ENCODE assay signal across 22 cellular contexts in the genomic region with DNA sequence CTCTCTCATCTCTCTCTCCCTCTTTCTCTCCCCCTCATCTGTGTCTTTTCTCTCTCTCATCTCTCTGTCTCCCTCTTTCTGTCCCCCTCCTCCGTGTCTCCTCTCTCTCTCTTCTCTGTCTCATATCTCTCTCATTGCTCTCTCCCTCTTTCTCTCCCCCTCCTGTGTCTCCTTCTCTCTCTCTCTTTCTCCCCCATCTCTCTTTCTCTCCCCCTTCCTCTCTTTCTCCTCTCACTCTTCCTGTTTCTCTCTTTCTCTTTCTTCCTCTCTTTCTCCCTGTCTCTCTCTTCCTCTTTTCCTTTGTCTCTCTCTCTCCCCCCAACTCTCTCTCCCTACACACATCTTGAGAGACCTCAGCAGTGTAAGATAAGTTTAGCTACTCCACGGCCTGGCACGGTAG. TPM values are rescaled to one million over a fixed set of nuclear protein-coding genes. Genes with fewer than 3 reads are reported as not detected.
DNase-seq lines count a peak whose midpoint lies in the region; ATAC-seq and TF ChIP-seq lines count a peak whose summit lies in the region.
"Had no signal": no experiment of that assay in that cellular context is flagged by ENCODE, and none has a peak within 500 bp of the region (broad histone marks: within the 10 kb centered on the region; RNA-seq: fewer than 3 reads in every experiment).

No MANE protein-coding gene starts in this region.

- TF ChIP-seq POLR2A in esophagus squamous epithelium (IDR thresholded peaks at IDR 0.05): no peak

- WGBS in esophagus squamous epithelium, 2 donors: 24 to 35% methylated on average over 3 of the region's 3 CpGs

- no TSS peak for BruUV-seq in OCI-LY7 (replicated peaks; lab: Mats Ljungman, UMichigan)

- POLR2A ChIA-PET in OCI-LY7 (lab: Charles Lee): no interaction called here

- peak overlapping the region in 2 of 4 donors; percentile 10 to 18 for H3K4me3 ChIP-seq in esophagus squamous epithelium
- no peak overlapping the region for H3K4me3 ChIP-seq in OCI-LY7 (ENCODE audit: low read depth, low read length, poor library complexity, severe bottlenecking)
- H3K4me3 ChIP-seq: BLaER1, SJSA1 had no signal

- H3K27ac ChIP-seq in esophagus squamous epithelium (peak overlapping the region in 3 of 4 donors; percentile 83 to 91 (median 88)), OCI-LY7 (ENCODE audit: low read depth, low read length, poor library complexity, severe bottlenecking) (no peak overlapping the region)
- H3K27ac ChIP-seq: BLaER1, SJSA1 had no signal

- H3K79me2 ChIP-seq in OCI-LY7 (ENCODE audit: insufficient read depth, low read depth, low read length): no peaks in the 10 kb centered on the region

- intact Hi-C loops in natural killer cell (cut with micrococcal nuclease) (no loop called here), esophagus squamous epithelium (cut with DNase I) (no loop called here), OCI-LY7 (cut with micrococcal nuclease; ENCODE audit: unreplicated experiment) (no loop called here)

- no peaks in the 10 kb centered on the region for H3K9me3 Mint-ChIP-seq in natural killer cell treated with Interleukin-12 subunit alpha and Interleukin-12 subunit beta and Interleukin-15 and Interleukin-18, amount 100 ng/mL, for 72 hours
- no peaks in the 10 kb centered on the region for H3K9me3 Mint-ChIP-seq in natural killer cell
- H3K9me3 Mint-ChIP-seq in central memory CD8-positive, alpha-beta T cell: no peaks in the 10 kb centered on the region

- no peaks in the 10 kb centered on the region for H3K36me3 Mint-ChIP-seq in natural killer cell treated with Interleukin-12 subunit alpha and Interleukin-12 subunit beta and Interleukin-15 and Interleukin-18, amount 100 ng/mL, for 72 hours
- H3K36me3 Mint-ChIP-seq in natural killer cell: no peaks in the 10 kb centered on the region
- peaks cover 14% of the 10 kb centered on the region for H3K36me3 Mint-ChIP-seq in central memory CD8-positive, alpha-beta T cell (ENCODE audit: insufficient read depth)
- H3K36me3 Mint-ChIP-seq: CD4-positive, CD25-positive, alpha-beta regulatory T cell had no signal

- peak; percentile 1 for DNase-seq in natural killer cell treated with Interleukin-12 subunit alpha and Interleukin-12 subunit beta and Interleukin-15 and Interleukin-18, amount 100 ng/mL, for 72 hours (ENCODE audit: low spot score)
- no peak for DNase-seq in natural killer cell
- no peak for DNase-seq in central memory CD8-positive, alpha-beta T cell (ENCODE audit: low spot score in 2 of 2)
- DNase-seq in esophagus squamous epithelium (lab: John Stamatoyannopoulos, UW): no peak
- DNase-seq in NCI-H1436 (lab: John Stamatoyannopoulos, UW): no peak
- no peak for DNase-seq in dermis blood vessel endothelial cell
- no peak for DNase-seq in OCI-LY7 (ENCODE audit: low spot score)
- DNase-seq: CD4-positive, CD25-positive, alpha-beta regulatory T cell; H9; KG1; MM.1S; NCI-H1092; NCI-H1417 treated with DMSO at 0.1 percent for 48 hours; NCI-H187 treated with DMSO at 0.1 percent for 48 hours; NCI-H2107; NCI-H524; NCI-H748 treated with DMSO at 0.1 percent for 48 hours; Right ventricle myocardium superior; RPMI8226 had no signal

- H3K4me2 ChIP-seq in OCI-LY7 (ENCODE audit: low read length): no peak overlapping the region
- H3K4me2 ChIP-seq: BLaER1 had no signal

- no peak overlapping the region for H3K4me3 Mint-ChIP-seq in natural killer cell treated with Interleukin-12 subunit alpha and Interleukin-12 subunit beta and Interleukin-15 and Interleukin-18, amount 100 ng/mL, for 72 hours
- no peak overlapping the region for H3K4me3 Mint-ChIP-seq in natural killer cell
- H3K4me3 Mint-ChIP-seq in central memory CD8-positive, alpha-beta T cell: no peak overlapping the region

- TF ChIP-seq CTCF in natural killer cell (IDR thresholded peaks at IDR 0.05) (no peak), esophagus squamous epithelium (IDR thresholded peaks at IDR 0.05) (no peak), OCI-LY7 (conservative IDR thresholded peaks at IDR 0.05; ENCODE audit: low read length) (no peak)

- peaks cover 37 to 45% of the 10 kb centered on the region in 2 donors for H3K27me3 Mint-ChIP-seq in natural killer cell treated with Interleukin-12 subunit alpha and Interleukin-12 subunit beta and Interleukin-15 and Interleukin-18, amount 100 ng/mL, for 72 hours
- H3K27me3 Mint-ChIP-seq in natural killer cell (ENCODE audit: low read depth in 2 of 2): peaks cover 33 to 45% of the 10 kb centered on the region in 2 donors
- peaks cover 67% of the 10 kb centered on the region for H3K27me3 Mint-ChIP-seq in central memory CD8-positive, alpha-beta T cell

- H3K36me3 ChIP-seq in esophagus squamous epithelium (no peaks in the 10 kb centered on the region), OCI-LY7 (ENCODE audit: insufficient read depth, low read length) (no peaks in the 10 kb centered on the region)
- H3K36me3 ChIP-seq: BLaER1, SJSA1 had no signal

- no peak overlapping the region for H2AFZ ChIP-seq in OCI-LY7 (ENCODE audit: low read length)

- CTCF ChIA-PET in OCI-LY7 (lab: Charles Lee; ENCODE audit: unreplicated experiment): no interaction called here

- no peaks in the 10 kb centered on the region for H3K9me2 ChIP-seq in OCI-LY7 (ENCODE audit: insufficient read depth, low read length)

- H3K4me1 Mint-ChIP-seq in natural killer cell treated with Interleukin-12 subunit alpha and Interleukin-12 subunit beta and Interleukin-15 and Interleukin-18, amount 100 ng/mL, for 72 hours (ENCODE audit: low read depth in 2 of 2): peaks cover 13 to 19% of the 10 kb centered on the region in 2 donors
- peaks cover 9 to 13% of the 10 kb centered on the region in 2 donors for H3K4me1 Mint-ChIP-seq in natural killer cell
- H3K4me1 Mint-ChIP-seq in central memory CD8-positive, alpha-beta T cell: peaks cover 9% of the 10 kb centered on the region

- H3K27me3 ChIP-seq in esophagus squamous epithelium: peaks cover 0 to 69% (median 7%) of the 10 kb centered on the region in 4 donors

- no peak for ATAC-seq in natural killer cell treated with Interleukin-12 subunit alpha and Interleukin-12 subunit beta and Interleukin-15 and Interleukin-18, amount 100 ng/mL, for 72 hours
- no peak for ATAC-seq in natural killer cell
- ATAC-seq in central memory CD8-positive, alpha-beta T cell (replicated peaks; ENCODE audit: extremely low read depth, poor library complexity, severe bottlenecking): no peak
- no peak for ATAC-seq in GM19035 (IDR thresholded peaks at IDR 0.05; ENCODE audit: unreplicated experiment)

- peaks cover 0 to 45% (median 7%) of the 10 kb centered on the region in 3 donors for H3K4me1 ChIP-seq in esophagus squamous epithelium
- peaks cover 19% of the 10 kb centered on the region for H3K4me1 ChIP-seq in OCI-LY7 (ENCODE audit: insufficient read depth, low read length, poor library complexity, severe bottlenecking)

- H3K9me3 ChIP-seq in esophagus squamous epithelium (no peaks in the 10 kb centered on the region), OCI-LY7 (ENCODE audit: low read length) (no peaks in the 10 kb centered on the region)
- H3K9me3 ChIP-seq: SJSA1 had no signal

- no peak overlapping the region for H3K27ac Mint-ChIP-seq in natural killer cell treated with Interleukin-12 subunit alpha and Interleukin-12 subunit beta and Interleukin-15 and Interleukin-18, amount 100 ng/mL, for 72 hours
- H3K27ac Mint-ChIP-seq in natural killer cell: no peak overlapping the region
- peak overlapping the region; percentile 42 for H3K27ac Mint-ChIP-seq in central memory CD8-positive, alpha-beta T cell (ENCODE audit: low read depth)

- no peaks in the 10 kb centered on the region for H4K20me1 ChIP-seq in OCI-LY7 (ENCODE audit: insufficient read depth, low read length)
- H4K20me1 ChIP-seq: BLaER1 had no signal

RNA-seq across cellular contexts. Expression of a gene that starts 4.9 kb away (rescaled TPM):
- 10 to 100 TPM; 13.4 to 31.0 TPM for total RNA-seq in natural killer cell treated with Interleukin-12 subunit alpha and Interleukin-12 subunit beta and Interleukin-15 and Interleukin-18, amount 100 ng/mL, for 72 hours
- 10 to 100 TPM; 18.2 to 25.3 (median 19.3) TPM for total RNA-seq in natural killer cell
- 10 to 100 TPM; 32.2 to 68.0 (median 41.4) TPM for total RNA-seq in esophagus squamous epithelium
- 18.4 and 20.8 TPM in 2 replicates for total RNA-seq in dermis blood vessel endothelial cell
- total RNA-seq in OCI-LY7 (2014; rRNA removed; shearing (Covaris generic)): 23.1 and 29.5 TPM in 2 replicates
- 17.8 and 19.5 TPM in 2 replicates for total RNA-seq in OCI-LY7 (2022)

RNA-seq across cellular contexts. Expression of a gene that starts 7.8 kb away (rescaled TPM):
- total RNA-seq in natural killer cell treated with Interleukin-12 subunit alpha and Interleukin-12 subunit beta and Interleukin-15 and Interleukin-18, amount 100 ng/mL, for 72 hours: 1 to 10 TPM; 1.3 to 8.7 TPM
- 10 to 100 TPM in 1 of 3 donors, 1 to 10 TPM in 2; 8.8 to 15.7 (median 10.0) TPM for total RNA-seq in natural killer cell
- 100 to 1,000 TPM; 151 to 341 (median 286) TPM for total RNA-seq in esophagus squamous epithelium
- 12.6 and 15.6 TPM in 2 replicates for total RNA-seq in dermis blood vessel endothelial cell
- 3.5 and 11.1 TPM in 2 replicates for total RNA-seq in OCI-LY7 (2014; rRNA removed; shearing (Covaris generic))
- total RNA-seq in OCI-LY7 (2022): 10.6 and 12.5 TPM in 2 replicates

RNA-seq across cellular contexts. Expression of a gene that starts 29.8 kb away (rescaled TPM):
- under 1 TPM in 1 of 2 donors, not detected in 1; 0.22 TPM for total RNA-seq in natural killer cell treated with Interleukin-12 subunit alpha and Interleukin-12 subunit beta and Interleukin-15 and Interleukin-18, amount 100 ng/mL, for 72 hours
- total RNA-seq in natural killer cell (1 to 10 TPM in 2 of 3 donors, under 1 TPM in 1; 0.95 to 3.3 (median 2.3) TPM), esophagus squamous epithelium (not detected), dermis blood vessel endothelial cell (not detected in 2 replicates), OCI-LY7 (2022) (0.36 and 1.9 TPM in 2 replicates)
- total RNA-seq in OCI-LY7 (2014; rRNA removed; shearing (Covaris generic)): 0.25 and 0.44 TPM in 2 replicates
- total RNA-seq: SJSA1 had no signal

RNA-seq across cellular contexts. Expression of a gene that starts 49.6 kb away (rescaled TPM):
- total RNA-seq in natural killer cell treated with Interleukin-12 subunit alpha and Interleukin-12 subunit beta and Interleukin-15 and Interleukin-18, amount 100 ng/mL, for 72 hours: 100 to 1,000 TPM; 157 to 251 TPM
- total RNA-seq in natural killer cell (100 to 1,000 TPM; 162 to 178 (median 174) TPM), esophagus squamous epithelium (10 to 100 TPM; 35.1 to 89.1 (median 43.7) TPM), dermis blood vessel endothelial cell (37.4 and 40.3 TPM in 2 replicates), OCI-LY7 (2022) (177 and 186 TPM in 2 replicates)
- total RNA-seq in OCI-LY7 (2014; rRNA removed; shearing (Covaris generic)): 194 and 211 TPM in 2 replicates
